In genomic region chr5:34007675-34008600, GRCh38 we compare ENCODE assay signal across 1 cellular context.
TF ChIP-seq lines count a peak whose summit lies in the region.

Gene AMACR, minus strand, starts transcription at chr5:34008050. Its CDS starts 31 bp downstream, at chr5:34008019.

TF ChIP-seq in HepG2, 621 proteins besides CTCF, POLR2A, EP300 and RAD21 (continued from another document and continues in another):
- TF ChIP-seq, protein P1, sequence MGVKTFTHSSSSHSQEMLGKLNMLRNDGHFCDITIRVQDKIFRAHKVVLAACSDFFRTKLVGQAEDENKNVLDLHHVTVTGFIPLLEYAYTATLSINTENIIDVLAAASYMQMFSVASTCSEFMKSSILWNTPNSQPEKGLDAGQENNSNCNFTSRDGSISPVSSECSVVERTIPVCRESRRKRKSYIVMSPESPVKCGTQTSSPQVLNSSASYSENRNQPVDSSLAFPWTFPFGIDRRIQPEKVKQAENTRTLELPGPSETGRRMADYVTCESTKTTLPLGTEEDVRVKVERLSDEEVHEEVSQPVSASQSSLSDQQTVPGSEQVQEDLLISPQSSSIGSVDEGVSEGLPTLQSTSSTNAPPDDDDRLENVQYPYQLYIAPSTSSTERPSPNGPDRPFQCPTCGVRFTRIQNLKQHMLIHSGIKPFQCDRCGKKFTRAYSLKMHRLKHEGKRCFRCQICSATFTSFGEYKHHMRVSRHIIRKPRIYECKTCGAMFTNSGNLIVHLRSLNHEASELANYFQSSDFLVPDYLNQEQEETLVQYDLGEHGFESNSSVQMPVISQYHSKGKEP (CRISPR knock-in tag; IDR thresholded peaks at IDR 0.05), result no peak
- TF ChIP-seq ZNF547 (CRISPR knock-in tag; IDR thresholded peaks at IDR 0.05) (peak; percentile 79), ZNF430 (CRISPR knock-in tag; IDR thresholded peaks at IDR 0.05) (peak; percentile 78; the same call in 1 of the 2 replicates), ZNF333 (CRISPR knock-in tag; IDR thresholded peaks at IDR 0.05; ENCODE audit: borderline replicate concordance) (no peak), RFXAP (CRISPR knock-in tag; IDR thresholded peaks at IDR 0.05; ENCODE audit: borderline replicate concordance) (peak; percentile 77; the same call in 1 of the 2 replicates), HOXA3 (CRISPR knock-in tag; IDR thresholded peaks at IDR 0.05) (peak; percentile 74), ZNF605 (CRISPR knock-in tag; IDR thresholded peaks at IDR 0.05) (peak; percentile 68; the same call in 1 of the 2 replicates), THAP11 (CRISPR knock-in tag; IDR thresholded peaks at IDR 0.05) (peak; percentile 75), ZNF572 (CRISPR knock-in tag; IDR thresholded peaks at IDR 0.05) (no peak), MYC (CRISPR knock-in tag; IDR thresholded peaks at IDR 0.05; ENCODE audit: borderline replicate concordance) (peak; percentile 80), TOPORS (CRISPR knock-in tag; IDR thresholded peaks at IDR 0.05) (no peak), ZNF879 (CRISPR knock-in tag; IDR thresholded peaks at IDR 0.05) (peak; percentile 74; the same call in 1 of the 2 replicates), ZNF564 (CRISPR knock-in tag; IDR thresholded peaks at IDR 0.05) (peak; percentile 100), RFXANK (CRISPR knock-in tag; IDR thresholded peaks at IDR 0.05) (0 out of 2 replicates have a peak, but pooled peaks have one; percentile 18), GZF1 (CRISPR knock-in tag; IDR thresholded peaks at IDR 0.05) (no peak), ZNF101 (CRISPR knock-in tag; IDR thresholded peaks at IDR 0.05; ENCODE audit: borderline replicate concordance, low read depth) (no peak), MXI1 (IDR thresholded peaks at IDR 0.05; ENCODE audit: borderline replicate concordance, low read depth, low read length) (0 out of 3 replicates have a peak, but pooled peaks have one; percentile 39), ZEB1 (IDR thresholded peaks at IDR 0.05; ENCODE audit: insufficient replicate concordance, low read depth) (peak; percentile 15), PRPF4 (IDR thresholded peaks at IDR 0.05; ENCODE audit: low read depth, low read length, poor library complexity, severe bottlenecking) (no peak), SATB2 (CRISPR knock-in tag; IDR thresholded peaks at IDR 0.05) (peak; percentile 65; the same call in 1 of the 2 replicates), ATF2 (CRISPR knock-in tag; IDR thresholded peaks at IDR 0.05) (no peak), TARDBP (CRISPR knock-in tag; IDR thresholded peaks at IDR 0.05) (no peak), SOX6 (IDR thresholded peaks at IDR 0.05) (no peak), SOX6 (CRISPR knock-in tag; IDR thresholded peaks at IDR 0.05) (peak; percentile 80), TEAD3 (CRISPR knock-in tag; optimal IDR thresholded peaks at IDR 0.05; ENCODE audit: borderline replicate concordance) (peak; percentile 93), ZNF362 (CRISPR knock-in tag; IDR thresholded peaks at IDR 0.05; ENCODE audit: borderline replicate concordance) (peak; percentile 50; the same call in 1 of the 2 replicates), ZNF264 (CRISPR knock-in tag; IDR thresholded peaks at IDR 0.05) (peak; percentile 68; the same call in 1 of the 2 replicates), FOXM1 (CRISPR knock-in tag; IDR thresholded peaks at IDR 0.05) (no peak), SIN3A (IDR thresholded peaks at IDR 0.05; ENCODE audit: borderline replicate concordance, low read depth, low read length) (no peak), KDM4B (CRISPR knock-in tag; IDR thresholded peaks at IDR 0.05) (peak; percentile 65; the same call in 1 of the 2 replicates), SRSF4 (IDR thresholded peaks at IDR 0.05; ENCODE audit: low read depth, low read length, poor library complexity, severe bottlenecking) (no peak), HNF1A (IDR thresholded peaks at IDR 0.05; ENCODE audit: low read depth) (no peak), HNF1A (CRISPR knock-in tag; IDR thresholded peaks at IDR 0.05; ENCODE audit: borderline replicate concordance) (0 out of 2 replicates have a peak, but pooled peaks have one; percentile 20), ISX (CRISPR knock-in tag; conservative IDR thresholded peaks at IDR 0.05) (no peak), ZNF510 (CRISPR knock-in tag; IDR thresholded peaks at IDR 0.05; ENCODE audit: low read depth) (no peak), SAFB2 (CRISPR knock-in tag; IDR thresholded peaks at IDR 0.05; ENCODE audit: borderline replicate concordance, low read depth) (peak; percentile 26; the same call in 1 of the 2 replicates), PHF21A (CRISPR knock-in tag; IDR thresholded peaks at IDR 0.05) (peak; percentile 94), ZNF253 (CRISPR knock-in tag; IDR thresholded peaks at IDR 0.05; ENCODE audit: borderline replicate concordance) (no peak), ZNF143 (CRISPR knock-in tag; IDR thresholded peaks at IDR 0.05) (peak; percentile 36; the same call in 1 of the 2 replicates), ZFYVE20 (CRISPR knock-in tag; IDR thresholded peaks at IDR 0.05; ENCODE audit: borderline replicate concordance, low read depth) (0 out of 2 replicates have a peak, but pooled peaks have one; percentile 68), TSC22D2 (CRISPR knock-in tag; IDR thresholded peaks at IDR 0.05; ENCODE audit: borderline replicate concordance) (no peak), SNAI1 (CRISPR knock-in tag; IDR thresholded peaks at IDR 0.05; ENCODE audit: borderline replicate concordance) (no peak; the same call in 1 of the 2 replicates), ZC3H13 (CRISPR knock-in tag; IDR thresholded peaks at IDR 0.05) (peak; percentile 69; the same call in 1 of the 2 replicates), IKZF4 (CRISPR knock-in tag; IDR thresholded peaks at IDR 0.05; ENCODE audit: borderline replicate concordance, low read depth, not compliant biosample characterization) (no peak), JARID2 (CRISPR knock-in tag; IDR thresholded peaks at IDR 0.05; ENCODE audit: insufficient replicate concordance) (no peak), ZFP82 (CRISPR knock-in tag; IDR thresholded peaks at IDR 0.05; ENCODE audit: borderline replicate concordance) (peak; percentile 24; the same call in 1 of the 2 replicates), SMARCC2 (IDR thresholded peaks at IDR 0.05) (no peak), AKAP8 (CRISPR knock-in tag; IDR thresholded peaks at IDR 0.05) (no peak), ZBTB42 (CRISPR knock-in tag; IDR thresholded peaks at IDR 0.05) (no peak), ARHGAP35 (CRISPR knock-in tag; IDR thresholded peaks at IDR 0.05; ENCODE audit: borderline replicate concordance) (no peak), ZMAT3 (CRISPR knock-in tag; conservative IDR thresholded peaks at IDR 0.05) (peak; percentile 72; the same call in 1 of the 2 replicates), ZNF20 (CRISPR knock-in tag; IDR thresholded peaks at IDR 0.05) (no peak), CHCHD3 (CRISPR knock-in tag; IDR thresholded peaks at IDR 0.05) (peak; percentile 35; the same call in 1 of the 2 replicates), POGZ (CRISPR knock-in tag; IDR thresholded peaks at IDR 0.05) (peak; percentile 86)
- TF ChIP-seq, protein P2, sequence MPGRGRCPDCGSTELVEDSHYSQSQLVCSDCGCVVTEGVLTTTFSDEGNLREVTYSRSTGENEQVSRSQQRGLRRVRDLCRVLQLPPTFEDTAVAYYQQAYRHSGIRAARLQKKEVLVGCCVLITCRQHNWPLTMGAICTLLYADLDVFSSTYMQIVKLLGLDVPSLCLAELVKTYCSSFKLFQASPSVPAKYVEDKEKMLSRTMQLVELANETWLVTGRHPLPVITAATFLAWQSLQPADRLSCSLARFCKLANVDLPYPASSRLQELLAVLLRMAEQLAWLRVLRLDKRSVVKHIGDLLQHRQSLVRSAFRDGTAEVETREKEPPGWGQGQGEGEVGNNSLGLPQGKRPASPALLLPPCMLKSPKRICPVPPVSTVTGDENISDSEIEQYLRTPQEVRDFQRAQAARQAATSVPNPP (CRISPR knock-in tag; IDR thresholded peaks at IDR 0.05), result 0 out of 2 replicates have a peak, but pooled peaks have one; percentile 62
- TF ChIP-seq, protein P3, sequence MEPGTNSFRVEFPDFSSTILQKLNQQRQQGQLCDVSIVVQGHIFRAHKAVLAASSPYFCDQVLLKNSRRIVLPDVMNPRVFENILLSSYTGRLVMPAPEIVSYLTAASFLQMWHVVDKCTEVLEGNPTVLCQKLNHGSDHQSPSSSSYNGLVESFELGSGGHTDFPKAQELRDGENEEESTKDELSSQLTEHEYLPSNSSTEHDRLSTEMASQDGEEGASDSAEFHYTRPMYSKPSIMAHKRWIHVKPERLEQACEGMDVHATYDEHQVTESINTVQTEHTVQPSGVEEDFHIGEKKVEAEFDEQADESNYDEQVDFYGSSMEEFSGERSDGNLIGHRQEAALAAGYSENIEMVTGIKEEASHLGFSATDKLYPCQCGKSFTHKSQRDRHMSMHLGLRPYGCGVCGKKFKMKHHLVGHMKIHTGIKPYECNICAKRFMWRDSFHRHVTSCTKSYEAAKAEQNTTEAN (CRISPR knock-in tag; conservative IDR thresholded peaks at IDR 0.05), result no peak
- TF ChIP-seq, protein P4, sequence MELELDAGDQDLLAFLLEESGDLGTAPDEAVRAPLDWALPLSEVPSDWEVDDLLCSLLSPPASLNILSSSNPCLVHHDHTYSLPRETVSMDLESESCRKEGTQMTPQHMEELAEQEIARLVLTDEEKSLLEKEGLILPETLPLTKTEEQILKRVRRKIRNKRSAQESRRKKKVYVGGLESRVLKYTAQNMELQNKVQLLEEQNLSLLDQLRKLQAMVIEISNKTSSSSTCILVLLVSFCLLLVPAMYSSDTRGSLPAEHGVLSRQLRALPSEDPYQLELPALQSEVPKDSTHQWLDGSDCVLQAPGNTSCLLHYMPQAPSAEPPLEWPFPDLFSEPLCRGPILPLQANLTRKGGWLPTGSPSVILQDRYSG (CRISPR knock-in tag; IDR thresholded peaks at IDR 0.05), result peak; percentile 26; the same call in 1 of the 2 replicates
- TF ChIP-seq, protein P5, sequence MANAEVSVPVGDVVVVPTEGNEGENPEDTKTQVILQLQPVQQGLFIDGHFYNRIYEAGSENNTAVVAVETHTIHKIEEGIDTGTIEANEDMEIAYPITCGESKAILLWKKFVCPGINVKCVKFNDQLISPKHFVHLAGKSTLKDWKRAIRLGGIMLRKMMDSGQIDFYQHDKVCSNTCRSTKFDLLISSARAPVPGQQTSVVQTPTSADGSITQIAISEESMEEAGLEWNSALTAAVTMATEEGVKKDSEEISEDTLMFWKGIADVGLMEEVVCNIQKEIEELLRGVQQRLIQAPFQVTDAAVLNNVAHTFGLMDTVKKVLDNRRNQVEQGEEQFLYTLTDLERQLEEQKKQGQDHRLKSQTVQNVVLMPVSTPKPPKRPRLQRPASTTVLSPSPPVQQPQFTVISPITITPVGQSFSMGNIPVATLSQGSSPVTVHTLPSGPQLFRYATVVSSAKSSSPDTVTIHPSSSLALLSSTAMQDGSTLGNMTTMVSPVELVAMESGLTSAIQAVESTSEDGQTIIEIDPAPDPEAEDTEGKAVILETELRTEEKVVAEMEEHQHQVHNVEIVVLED (CRISPR knock-in tag; IDR thresholded peaks at IDR 0.05; ENCODE audit: borderline replicate concordance), result peak; percentile 60
- TF ChIP-seq, protein P6, sequence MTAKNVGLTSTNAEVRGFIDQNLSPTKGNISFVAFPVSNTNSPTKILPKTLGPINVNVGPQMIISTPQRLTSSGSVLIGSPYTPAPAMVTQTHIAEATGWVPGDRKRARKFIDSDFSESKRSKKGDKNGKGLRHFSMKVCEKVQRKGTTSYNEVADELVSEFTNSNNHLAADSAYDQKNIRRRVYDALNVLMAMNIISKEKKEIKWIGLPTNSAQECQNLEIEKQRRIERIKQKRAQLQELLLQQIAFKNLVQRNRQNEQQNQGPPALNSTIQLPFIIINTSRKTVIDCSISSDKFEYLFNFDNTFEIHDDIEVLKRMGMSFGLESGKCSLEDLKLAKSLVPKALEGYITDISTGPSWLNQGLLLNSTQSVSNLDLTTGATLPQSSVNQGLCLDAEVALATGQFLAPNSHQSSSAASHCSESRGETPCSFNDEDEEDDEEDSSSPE (CRISPR knock-in tag; IDR thresholded peaks at IDR 0.05), result peak; percentile 47; the same call in 1 of the 2 replicates
